ENCODE assay signal across 2 cellular contexts in genomic region chr2:86298411-86299390, GRCh38.
TF ChIP-seq lines count a peak whose summit lies in the region.

No MANE protein-coding gene starts in this region.

TF ChIP-seq in H1, 55 proteins besides CTCF, POLR2A, EP300 and RAD21:
- TF ChIP-seq CEBPB (IDR thresholded peaks at IDR 0.05; ENCODE audit: low read depth, low read length) (no peak), MAFK (IDR thresholded peaks at IDR 0.05; ENCODE audit: low read depth, low read length) (peak; percentile 73; the same call in 1 of the 2 replicates), BACH1 (IDR thresholded peaks at IDR 0.05; ENCODE audit: low read length) (peak; percentile 71; the same call in 1 of the 2 replicates)
TF ChIP-seq in H1: peak in this region for 2.

TF ChIP-seq in HepG2, 621 proteins besides CTCF, POLR2A, EP300 and RAD21:
- TF ChIP-seq ZNF317 (CRISPR knock-in tag; IDR thresholded peaks at IDR 0.05) = 0 out of 2 replicates have a peak, but pooled peaks have one; percentile 14
- peak; percentile 72 for TF ChIP-seq STAG1 (CRISPR knock-in tag; IDR thresholded peaks at IDR 0.05)
- TF ChIP-seq SMARCE1 (IDR thresholded peaks at IDR 0.05; ENCODE audit: borderline replicate concordance) = no peak
- TF ChIP-seq TRIM22 (IDR thresholded peaks at IDR 0.05) = no peak
- no peak for TF ChIP-seq SP140L (CRISPR knock-in tag; IDR thresholded peaks at IDR 0.05; ENCODE audit: borderline replicate concordance)
- no peak for TF ChIP-seq MTA3 (CRISPR knock-in tag; IDR thresholded peaks at IDR 0.05)
- no peak for TF ChIP-seq ZNF660 (CRISPR knock-in tag; IDR thresholded peaks at IDR 0.05; ENCODE audit: borderline replicate concordance, low read depth)
- TF ChIP-seq JUNB (CRISPR knock-in tag; IDR thresholded peaks at IDR 0.05; ENCODE audit: borderline replicate concordance) = no peak
- TF ChIP-seq RNF2 (conservative IDR thresholded peaks at IDR 0.05; ENCODE audit: low read depth) = 0 out of 2 replicates have a peak, but pooled peaks have one; percentile 23
- TF ChIP-seq MAFK (conservative IDR thresholded peaks at IDR 0.05 in 1 of 2, IDR thresholded peaks at IDR 0.05 in 1 of 2; ENCODE audit: low read length in 2 of 2) = peak; percentile 49 to 72; a peak in 3 of 4 replicates
- no peak for TF ChIP-seq ZNF331 (CRISPR knock-in tag; IDR thresholded peaks at IDR 0.05)
- TF ChIP-seq ATF1 (CRISPR knock-in tag; IDR thresholded peaks at IDR 0.05) = no peak
- TF ChIP-seq GPBP1L1 (CRISPR knock-in tag; IDR thresholded peaks at IDR 0.05) = no peak
- TF ChIP-seq SMC3 (IDR thresholded peaks at IDR 0.05; ENCODE audit: low read length) = peak; percentile 79
- no peak for TF ChIP-seq MZF1 (CRISPR knock-in tag; IDR thresholded peaks at IDR 0.05; ENCODE audit: borderline replicate concordance)
- peak; percentile 70 for TF ChIP-seq MAFF (IDR thresholded peaks at IDR 0.05; ENCODE audit: low read depth, low read length)
- no peak for TF ChIP-seq MAFG (CRISPR knock-in tag; IDR thresholded peaks at IDR 0.05)
- no peak for TF ChIP-seq ZNF329 (CRISPR knock-in tag; IDR thresholded peaks at IDR 0.05; ENCODE audit: low read depth)
- TF ChIP-seq PHB2 (IDR thresholded peaks at IDR 0.05; ENCODE audit: partially characterized antibody) = no peak
- TF ChIP-seq ARNT (IDR thresholded peaks at IDR 0.05) = no peak
TF ChIP-seq in HepG2: peak in this region for 6.
